In the genomic region with DNA sequence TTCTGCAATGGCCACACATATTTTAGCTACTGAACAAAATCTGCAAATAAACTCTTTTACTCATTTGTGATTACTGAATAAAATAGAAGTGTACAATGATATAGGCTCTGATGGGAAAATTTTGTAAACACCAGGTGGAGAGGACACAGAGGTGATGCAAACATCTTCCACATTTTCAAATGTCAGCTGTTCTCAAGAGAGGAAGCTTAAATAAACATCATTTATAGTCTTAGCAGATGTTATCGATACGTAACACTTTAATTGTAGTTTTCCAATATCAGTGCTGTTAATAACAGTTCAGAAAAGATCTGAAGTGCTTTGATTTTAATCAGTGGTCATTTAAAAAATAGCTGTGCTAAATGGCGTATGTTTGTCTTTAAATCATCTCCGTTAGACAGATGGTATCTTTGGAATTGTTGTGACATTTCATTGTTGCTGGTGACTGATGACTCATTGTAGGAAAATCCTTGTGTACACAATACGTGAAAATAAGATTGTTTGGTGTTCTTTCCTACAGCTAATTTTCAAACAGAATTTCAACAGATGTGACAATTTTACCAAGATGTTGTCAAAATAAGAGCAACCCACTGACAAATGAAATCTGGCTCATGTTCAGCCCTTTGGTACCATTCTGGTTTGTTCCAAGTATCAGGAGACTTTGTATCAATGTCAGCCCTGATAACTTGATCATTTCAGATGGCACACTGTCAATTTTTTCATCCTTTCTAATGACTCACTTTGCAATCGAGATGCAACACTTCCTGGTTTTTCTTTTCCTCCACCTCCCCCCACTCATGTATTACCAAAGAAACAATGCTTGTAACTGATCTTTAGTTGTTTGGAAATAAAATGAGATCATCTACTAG, we compare ENCODE assay signal across 13 cellular contexts.
DNase-seq lines count a peak whose midpoint lies in the region; ATAC-seq, FAIRE-seq and TF ChIP-seq lines count a peak whose summit lies in the region.
"Had no signal": no experiment of that assay in that cellular context is flagged by ENCODE, and none has a peak within 500 bp of the region (broad histone marks: within the 10 kb centered on the region; RNA-seq: fewer than 3 reads in every experiment).

No MANE protein-coding gene starts in this region.

- H3K9me2 ChIP-seq in PC-3 (replicated peaks; ENCODE audit: low read length): no peaks in the 10 kb centered on the region

- intact Hi-C loops in PC-3 (cut with micrococcal nuclease): loop anchor here (5.0 to 10.0 kb wide), 2 partner anchors 151 to 399 kb away; no protein-coding TSS in a partner anchor

- TF ChIP-seq POLR2A in A549 (IDR thresholded peaks at IDR 0.05; ENCODE audit: low read length) (no peak), suprapubic skin (IDR thresholded peaks at IDR 0.05) (no peak)

- H3K36me3 ChIP-seq in PC-3 (ENCODE audit: low read depth, low read length): no peaks in the 10 kb centered on the region
- no peaks in the 10 kb centered on the region for H3K36me3 ChIP-seq in suprapubic skin
- H3K36me3 ChIP-seq: BLaER1 treated with 17β-estradiol and CSF1 and Interleukin-3, amounts not matched to agents 10 nM and 100 nM; esophagus muscularis mucosa; Peyer's patch had no signal

- no peak for TF ChIP-seq CTCF in A549 (IDR thresholded peaks at IDR 0.05)
- TF ChIP-seq CTCF in HFFc6 (IDR thresholded peaks at IDR 0.05): no peak
- no peak for TF ChIP-seq CTCF in PC-3 (conservative IDR thresholded peaks at IDR 0.05; ENCODE audit: low read depth, low read length)
- TF ChIP-seq CTCF in fibroblast of the aortic adventitia (IDR thresholded peaks at IDR 0.05; ENCODE audit: insufficient read depth, low read length): no peak
- no peak for TF ChIP-seq CTCF in suprapubic skin (IDR thresholded peaks at IDR 0.05)

- H2AFZ ChIP-seq in PC-3 (ENCODE audit: low read length): no peak overlapping the region

- H3K79me2 ChIP-seq in PC-3 (ENCODE audit: low read length): no peaks in the 10 kb centered on the region

- H3K9ac ChIP-seq in PC-3 (ENCODE audit: low read length): no peak overlapping the region
- H3K9ac ChIP-seq: BLaER1 treated with 17β-estradiol and CSF1 and Interleukin-3, amounts not matched to agents 10 nM and 100 nM had no signal

- H3K27ac Mint-ChIP-seq in HFFc6: no peak overlapping the region
- no peak overlapping the region for H3K27ac Mint-ChIP-seq in activated naive CD4-positive, alpha-beta T cell treated with anti-CD3 and anti-CD28 coated beads, Interleukin-2, amount 10 ng/mL, durations not matched to agents 7 days and 5 days

- no TSS peak for BruUV-seq in PC-3 (replicated peaks; lab: Mats Ljungman, UMichigan)

- POLR2A ChIA-PET in A549 (lab: Yijun Ruan, JAX): no interaction called here
- POLR2A ChIA-PET in PC-3 (lab: Charles Lee; ENCODE audit: unreplicated experiment): interaction anchor here (0.6 kb wide), 1 partner anchor 716 kb away, joined by 4 read pairs; no protein-coding TSS in a partner anchor

- CTCF ChIA-PET in A549 (lab: Yijun Ruan, JAX): no interaction called here
- CTCF ChIA-PET in PC-3 (lab: Charles Lee): interaction anchor here (1.4 kb wide), 1 partner anchor 715 kb away, joined by 7 read pairs; no protein-coding TSS in a partner anchor
- CTCF ChIA-PET in activated naive CD4-positive, alpha-beta T cell treated with anti-CD3 and anti-CD28 coated beads, Interleukin-2, amount 10 ng/mL, durations not matched to agents 7 days and 5 days (lab: Charles Lee): no interaction called here

- no peak for FAIRE-seq in A549 (lab: Jason Lieb, UNC)

- no peaks in the 10 kb centered on the region for H3K27me3 Mint-ChIP-seq in HFFc6 (ENCODE audit: insufficient read depth)
- no peaks in the 10 kb centered on the region for H3K27me3 Mint-ChIP-seq in activated naive CD4-positive, alpha-beta T cell treated with anti-CD3 and anti-CD28 coated beads, Interleukin-2, amount 10 ng/mL, durations not matched to agents 7 days and 5 days

- no peaks in the 10 kb centered on the region for H3K9me3 Mint-ChIP-seq in HFFc6
- no peaks in the 10 kb centered on the region for H3K9me3 Mint-ChIP-seq in activated naive CD4-positive, alpha-beta T cell treated with anti-CD3 and anti-CD28 coated beads, Interleukin-2, amount 10 ng/mL, durations not matched to agents 7 days and 5 days

- H3K9me3 ChIP-seq in A549: no peaks in the 10 kb centered on the region
- no peaks in the 10 kb centered on the region for H3K9me3 ChIP-seq in PC-3 (ENCODE audit: low read length)
- H3K9me3 ChIP-seq in suprapubic skin: no peaks in the 10 kb centered on the region
- H3K9me3 ChIP-seq: esophagus muscularis mucosa, Peyer's patch had no signal

- no peak overlapping the region for H3K4me3 Mint-ChIP-seq in HFFc6
- H3K4me3 Mint-ChIP-seq in activated naive CD4-positive, alpha-beta T cell treated with anti-CD3 and anti-CD28 coated beads, Interleukin-2, amount 10 ng/mL, durations not matched to agents 7 days and 5 days: no peak overlapping the region

- no peak for TF ChIP-seq EP300 in A549 (IDR thresholded peaks at IDR 0.05)
- no peak for TF ChIP-seq EP300 in suprapubic skin (IDR thresholded peaks at IDR 0.05)

- H3K27me3 ChIP-seq in PC-3 (ENCODE audit: low read length) (no peaks in the 10 kb centered on the region), suprapubic skin (no peaks in the 10 kb centered on the region)
- H3K27me3 ChIP-seq: BLaER1 treated with 17β-estradiol and CSF1 and Interleukin-3, amounts not matched to agents 10 nM and 100 nM; esophagus muscularis mucosa; Peyer's patch had no signal

- H4K20me1 ChIP-seq in PC-3 (ENCODE audit: low read length): no peaks in the 10 kb centered on the region
- H4K20me1 ChIP-seq: BLaER1 treated with 17β-estradiol and CSF1 and Interleukin-3, amounts not matched to agents 10 nM and 100 nM had no signal

- DNase-seq in A549 (ENCODE audit: low read depth in 1 of 2, low spot score in 1 of 2): peak; percentile 10 to 46
- DNase-seq in HFFc6: peak; percentile 12
- peak; percentile 73 for DNase-seq in PC-3
- DNase-seq in fibroblast of the aortic adventitia (ENCODE audit: low read depth): peak; percentile 45
- DNase-seq in nucleus accumbens (lab: John Stamatoyannopoulos, UW): no peak
- DNase-seq in activated gamma-delta T cell (lab: John Stamatoyannopoulos, UW): no peak
- no peak for DNase-seq in activated naive CD4-positive, alpha-beta T cell treated with anti-CD3 and anti-CD28 coated beads, Interleukin-2, amount 10 ng/mL, durations not matched to agents 7 days and 5 days
- DNase-seq in suprapubic skin (ENCODE audit: low spot score in 2 of 2): no peak
- DNase-seq: activated CD4-positive, alpha-beta T cell treated with anti-CD3 and anti-CD28 coated beads for 4 hours; Peyer's patch; stimulated activated naive CD8-positive, alpha-beta T cell treated with anti-CD3 and anti-CD28 coated beads, Interleukin-15, Interleukin-2, amounts not matched to agents 100 U/mL and 50 U/mL, for 24 hours had no signal

- ATAC-seq in A549 (peak; percentile 73 to 74; a peak in 5 of 6 replicates), PC-3 (peak; percentile 88)
- ATAC-seq: stimulated activated naive CD8-positive, alpha-beta T cell treated with anti-CD3 and anti-CD28 coated beads, Interleukin-15, Interleukin-2, amounts not matched to agents 100 U/mL and 50 U/mL, for 24 hours had no signal

- WGBS in A549 (ENCODE audit: missing lambda C conversion rate): 4% methylated on average over 6 of the region's 6 CpGs
- WGBS in suprapubic skin: 38% methylated on average over 6 of the region's 6 CpGs

- H3K4me3 ChIP-seq in A549 (no peak overlapping the region), PC-3 (ENCODE audit: low read length) (no peak overlapping the region), fibroblast of the aortic adventitia (ENCODE audit: low read depth, low read length) (no peak overlapping the region), suprapubic skin (no peak overlapping the region)
- H3K4me3 ChIP-seq: BLaER1 treated with 17β-estradiol and CSF1 and Interleukin-3, amounts not matched to agents 10 nM and 100 nM; esophagus muscularis mucosa; Peyer's patch had no signal

- H3F3A ChIP-seq in PC-3 (ENCODE audit: low read length, unreplicated experiment): no peaks in the 10 kb centered on the region

- no peak for TF ChIP-seq RAD21 in A549 (conservative IDR thresholded peaks at IDR 0.05 in 1 of 2, IDR thresholded peaks at IDR 0.05 in 1 of 2)

- H3K27ac ChIP-seq in A549: peak overlapping the region; percentile 36; a peak in 4 of 6 replicates
- H3K27ac ChIP-seq in PC-3 (ENCODE audit: low read length): peak overlapping the region; percentile 74
- no peak overlapping the region for H3K27ac ChIP-seq in suprapubic skin
- H3K27ac ChIP-seq: BLaER1 treated with 17β-estradiol and CSF1 and Interleukin-3, amounts not matched to agents 10 nM and 100 nM; esophagus muscularis mucosa; Peyer's patch had no signal

- H3K4me2 ChIP-seq in A549 (peak overlapping the region; percentile 56), PC-3 (ENCODE audit: low read length) (peak overlapping the region; percentile 45)
- H3K4me2 ChIP-seq: BLaER1 treated with 17β-estradiol and CSF1 and Interleukin-3, amounts not matched to agents 10 nM and 100 nM had no signal

- peaks cover 25% of the 10 kb centered on the region for H3K4me1 Mint-ChIP-seq in HFFc6 (ENCODE audit: low read depth)
- no peaks in the 10 kb centered on the region for H3K4me1 Mint-ChIP-seq in activated naive CD4-positive, alpha-beta T cell treated with anti-CD3 and anti-CD28 coated beads, Interleukin-2, amount 10 ng/mL, durations not matched to agents 7 days and 5 days

- H3K4me1 ChIP-seq in A549 (peaks cover 14% of the 10 kb centered on the region), PC-3 (ENCODE audit: insufficient read depth, low read length) (peaks cover 19% of the 10 kb centered on the region), suprapubic skin (no peaks in the 10 kb centered on the region)
- H3K4me1 ChIP-seq: BLaER1 treated with 17β-estradiol and CSF1 and Interleukin-3, amounts not matched to agents 10 nM and 100 nM; esophagus muscularis mucosa; Peyer's patch had no signal

- H3K36me3 Mint-ChIP-seq in HFFc6 (ENCODE audit: low read depth): no peaks in the 10 kb centered on the region
- H3K36me3 Mint-ChIP-seq in activated naive CD4-positive, alpha-beta T cell treated with anti-CD3 and anti-CD28 coated beads, Interleukin-2, amount 10 ng/mL, durations not matched to agents 7 days and 5 days: no peaks in the 10 kb centered on the region

TF ChIP-seq in A549, 52 proteins besides CTCF, POLR2A, EP300 and RAD21 (continues in another document):
- TF ChIP-seq ZC3H11A (IDR thresholded peaks at IDR 0.05) (no peak), CBX8 (IDR thresholded peaks at IDR 0.05) (no peak), ZNF302 (CRISPR knock-in tag; IDR thresholded peaks at IDR 0.05) (no peak), GATA3 (IDR thresholded peaks at IDR 0.05; ENCODE audit: borderline replicate concordance) (peak; percentile 86), CEBPB (IDR thresholded peaks at IDR 0.05) (peak in 1 of 2 experiments; percentile 56; a peak in 2 of 4 replicates), FOSL2 (IDR thresholded peaks at IDR 0.05) (0 out of 2 replicates have a peak, but pooled peaks have one; percentile 32), FOSL2 (CRISPR knock-in tag; IDR thresholded peaks at IDR 0.05) (peak; percentile 85), RARB (CRISPR knock-in tag; IDR thresholded peaks at IDR 0.05) (no peak)
- TF ChIP-seq, protein P1, sequence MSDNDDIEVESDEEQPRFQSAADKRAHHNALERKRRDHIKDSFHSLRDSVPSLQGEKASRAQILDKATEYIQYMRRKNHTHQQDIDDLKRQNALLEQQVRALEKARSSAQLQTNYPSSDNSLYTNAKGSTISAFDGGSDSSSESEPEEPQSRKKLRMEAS (IDR thresholded peaks at IDR 0.05): no peak

Comparison
In these comparisons a context has a peak if more than half of its experiments do, and no peak if none do; other contexts are left out.
1. DNase-seq: peak in A549 (2 of 2), HFFc6 (single experiment), PC-3 (single experiment) and fibroblast of the aortic adventitia (single experiment); none in nucleus accumbens (0 of 56), activated gamma-delta T cell (single experiment), activated naive CD4-positive, alpha-beta T cell treated with anti-CD3 and anti-CD28 coated beads, Interleukin-2, amount 10 ng/mL, durations not matched to agents 7 days and 5 days (single experiment) and suprapubic skin (0 of 2).